In genomic region chr3:151259664-151260063, GRCh38 we compare ENCODE assay signal across 18 cellular contexts. TPM values are rescaled to one million over a fixed set of nuclear protein-coding genes. Genes with fewer than 3 reads are reported as not detected.
"Had no signal": no experiment of that assay in that cellular context is flagged by ENCODE, and none has a peak within 500 bp of the region (broad histone marks: within the 10 kb centered on the region; RNA-seq: fewer than 3 reads in every experiment).

No MANE protein-coding gene starts in this region.

- ATAC-seq: activated CD4-positive, CD25-positive, alpha-beta regulatory T cell treated with anti-CD3 and anti-CD28 coated beads, Interleukin-2, amount 50 U/mL, for 24 hours; activated naive CD8-positive, alpha-beta T cell treated with anti-CD3 and anti-CD28 coated beads, Interleukin-2, amount 50 U/mL, for 24 hours; left lobe of liver; mucosa of descending colon; natural killer cell treated with Interleukin-12 subunit alpha and Interleukin-12 subunit beta and Interleukin-15 and Interleukin-18, amount 100 ng/mL, for 72 hours; right lobe of liver had no signal

- H3K36me3 ChIP-seq: heart right ventricle, right lobe of liver, spleen, thoracic aorta had no signal

- H3K9me3 ChIP-seq: heart right ventricle, mucosa of descending colon, right lobe of liver, spleen, thoracic aorta had no signal

- H3K4me3 ChIP-seq: dorsolateral prefrontal cortex, heart right ventricle, mucosa of descending colon, right lobe of liver, spleen, thoracic aorta had no signal

- H3K27ac Mint-ChIP-seq: activated naive CD8-positive, alpha-beta T cell treated with anti-CD3 and anti-CD28 coated beads, Interleukin-2, amount 50 U/mL, for 24 hours; natural killer cell treated with Interleukin-12 subunit alpha and Interleukin-12 subunit beta and Interleukin-15 and Interleukin-18, amount 100 ng/mL, for 72 hours; progenitor cell of endocrine pancreas; stimulated activated naive CD8-positive, alpha-beta T cell treated with anti-CD3 and anti-CD28 coated beads, Interleukin-15, Interleukin-2, amounts not matched to agents 100 ng/mL and 50 ng/mL, for 24 hours had no signal

- H3K4me3 Mint-ChIP-seq: activated naive CD8-positive, alpha-beta T cell treated with anti-CD3 and anti-CD28 coated beads, Interleukin-2, amount 50 U/mL, for 24 hours; natural killer cell treated with Interleukin-12 subunit alpha and Interleukin-12 subunit beta and Interleukin-15 and Interleukin-18, amount 100 ng/mL, for 72 hours; stimulated activated naive CD8-positive, alpha-beta T cell treated with anti-CD3 and anti-CD28 coated beads, Interleukin-15, Interleukin-2, amounts not matched to agents 100 ng/mL and 50 ng/mL, for 24 hours had no signal

- H3K9me3 Mint-ChIP-seq: activated naive CD8-positive, alpha-beta T cell treated with anti-CD3 and anti-CD28 coated beads, Interleukin-2, amount 50 U/mL, for 24 hours; natural killer cell treated with Interleukin-12 subunit alpha and Interleukin-12 subunit beta and Interleukin-15 and Interleukin-18, amount 100 ng/mL, for 72 hours; stimulated activated naive CD8-positive, alpha-beta T cell treated with anti-CD3 and anti-CD28 coated beads, Interleukin-15, Interleukin-2, amounts not matched to agents 100 ng/mL and 50 ng/mL, for 24 hours had no signal

- DNase-seq: activated naive CD4-positive, alpha-beta T cell; activated naive CD8-positive, alpha-beta T cell treated with anti-CD3 and anti-CD28 coated beads, Interleukin-2, amount 50 U/mL, for 24 hours; dorsolateral prefrontal cortex; foreskin melanocyte; heart right ventricle; islet precursor cell; mammary epithelial cell; mucosa of descending colon; right lobe of liver; spleen; T-helper 9 cell had no signal

- H3K27ac ChIP-seq: right lobe of liver, spleen, thoracic aorta had no signal

- FAIRE-seq: astrocyte had no signal

- H3K4me1 Mint-ChIP-seq: activated naive CD8-positive, alpha-beta T cell treated with anti-CD3 and anti-CD28 coated beads, Interleukin-2, amount 50 U/mL, for 24 hours had no signal

- H3K27me3 Mint-ChIP-seq: natural killer cell treated with Interleukin-12 subunit alpha and Interleukin-12 subunit beta and Interleukin-15 and Interleukin-18, amount 100 ng/mL, for 72 hours; progenitor cell of endocrine pancreas; stimulated activated naive CD8-positive, alpha-beta T cell treated with anti-CD3 and anti-CD28 coated beads, Interleukin-15, Interleukin-2, amounts not matched to agents 100 ng/mL and 50 ng/mL, for 24 hours had no signal

- H3K36me3 Mint-ChIP-seq: natural killer cell treated with Interleukin-12 subunit alpha and Interleukin-12 subunit beta and Interleukin-15 and Interleukin-18, amount 100 ng/mL, for 72 hours had no signal

- H3K4me1 ChIP-seq: right lobe of liver had no signal

- H3K27me3 ChIP-seq: dorsolateral prefrontal cortex, heart right ventricle, right lobe of liver, spleen had no signal

RNA-seq across cellular contexts. Expression of gene P2RY14, which starts 18.7 kb away (rescaled TPM):
- total RNA-seq: left lobe of liver, mammary epithelial cell, progenitor cell of endocrine pancreas had no signal
- polyA plus RNA-seq: mammary epithelial cell had no signal

RNA-seq across cellular contexts. Expression of gene GPR171, which starts 56.6 kb away (rescaled TPM):
- total RNA-seq: astrocyte, mammary epithelial cell, progenitor cell of endocrine pancreas had no signal
- polyA plus RNA-seq: mammary epithelial cell had no signal

RNA-seq across cellular contexts. Expression of gene GPR87, which starts 57.0 kb away (rescaled TPM):
- total RNA-seq: dorsolateral prefrontal cortex; heart right ventricle; left lobe of liver; mucosa of descending colon; natural killer cell treated with Interleukin-12 subunit alpha and Interleukin-12 subunit beta and Interleukin-15 and Interleukin-18, amount 100 ng/mL, for 72 hours; progenitor cell of endocrine pancreas; right lobe of liver; spleen; thoracic aorta had no signal
- polyA plus RNA-seq: spleen had no signal
